Comparison of ENCODE assay signal across 9 cellular contexts in genomic region chr4:6695660-6696581, GRCh38. TPM values are rescaled to one million over a fixed set of nuclear protein-coding genes. Genes with fewer than 3 reads are reported as not detected.
DNase-seq lines count a peak whose midpoint lies in the region; ATAC-seq, FAIRE-seq and TF ChIP-seq lines count a peak whose summit lies in the region.
"Had no signal": no experiment of that assay in that cellular context is flagged by ENCODE, and none has a peak within 500 bp of the region (broad histone marks: within the 10 kb centered on the region; RNA-seq: fewer than 3 reads in every experiment).

No MANE protein-coding gene starts in this region.

- H3K36me3 Mint-ChIP-seq in HFFc6 (ENCODE audit: low read depth): no peaks in the 10 kb centered on the region

- H2BK120ac ChIP-seq in H1 (replicated peaks; ENCODE audit: low read depth, low read length): no peak overlapping the region

- TF ChIP-seq CTCF in HFFc6 (IDR thresholded peaks at IDR 0.05) (0 out of 2 replicates have a peak, but pooled peaks have one; percentile 23), H1 (IDR thresholded peaks at IDR 0.05; ENCODE audit: control extremely low read depth in 1 of 3, insufficient read depth in 1 of 3, low read depth in 1 of 3, low read length in 3 of 3) (no peak)

- H4K5ac ChIP-seq in H1 (ENCODE audit: insufficient read length, low read depth, low read length): no peak overlapping the region

- H3K4me2 ChIP-seq in H1 (ENCODE audit: insufficient read depth in 1 of 2, low read depth in 2 of 2, low read length in 2 of 2): no peak overlapping the region

- POLR2A ChIA-PET in H1 (lab: Charles Lee; ENCODE audit: partially characterized antibody): interaction anchor here (1.1 to 1.8 kb wide), 3 partner anchors 12 to 21 kb away, joined by 3 read pairs; no protein-coding TSS in a partner anchor

- no peak overlapping the region for H3K14ac ChIP-seq in H1 (ENCODE audit: insufficient read length)

- H3K4ac ChIP-seq in H1 (replicated peaks; ENCODE audit: insufficient read length, low read depth, low read length): no peak overlapping the region

- H3K23me2 ChIP-seq in H1 (ENCODE audit: low read depth, low read length): no peaks in the 10 kb centered on the region

- WGBS in H1 (ENCODE audit: extremely low coverage in 1 of 2, insufficient coverage in 1 of 2, insufficient read length in 1 of 2, insufficient replicate concordance in 2 of 2, low coverage in 1 of 2, low lambda C conversion rate in 2 of 2, missing lambda C conversion rate in 1 of 2), 2 experiments: 86% methylated on average over 18 of the region's 18 CpGs; no CpG with 5 or more reads in 1 of the 2 experiments
- 32 to 57% (median 43%) methylated on average over 16 to 18 of the region's 18 CpGs for WGBS in small intestine, 3 donors

- no peak for TF ChIP-seq POLR2A in H1 (IDR thresholded peaks at IDR 0.05; ENCODE audit: control extremely low read depth in 1 of 2, low read depth in 2 of 2, low read length in 2 of 2)

- H3K9me3 ChIP-seq in H1 (ENCODE audit: insufficient read depth in 2 of 2, low read depth in 1 of 2, low read length in 1 of 2) (no peaks in the 10 kb centered on the region), small intestine (ENCODE audit: control insufficient read depth, low read depth) (no peaks in the 10 kb centered on the region)

- no peaks in the 10 kb centered on the region; a peak in 1 of 7 replicates for H3K4me1 ChIP-seq in H1 (replicated peaks in 1 of 4; ENCODE audit: control insufficient read depth in 3 of 4, insufficient read depth in 4 of 4, low read length in 3 of 4)
- peaks cover 7 to 8% of the 10 kb centered on the region in 2 donors for H3K4me1 ChIP-seq in small intestine (ENCODE audit: control insufficient read depth in 2 of 2, insufficient read depth in 1 of 2, low read depth in 1 of 2, low read length in 1 of 2)

- H3K27ac ChIP-seq in H1 (ENCODE audit: low read depth, low read length): no peak overlapping the region
- peak overlapping the region; percentile 56 to 83 for H3K27ac ChIP-seq in small intestine (ENCODE audit: low read depth in 1 of 2, low read length in 1 of 2)

- TF ChIP-seq RAD21 in H1 (IDR thresholded peaks at IDR 0.05 in 1 of 2, conservative IDR thresholded peaks at IDR 0.05 in 1 of 2; ENCODE audit: low read depth in 2 of 2, low read length in 2 of 2): peak; percentile 9 to 18; a peak in 1 of 4 replicates

- ATAC-seq in GM21528 (IDR thresholded peaks at IDR 0.05; ENCODE audit: low FRiP score, unreplicated experiment) (no peak), GM21423 (IDR thresholded peaks at IDR 0.05; ENCODE audit: unreplicated experiment) (no peak), GM21737 (IDR thresholded peaks at IDR 0.05; ENCODE audit: unreplicated experiment) (no peak)

- H3K27me3 ChIP-seq in H1 (replicated peaks in 1 of 4; ENCODE audit: control insufficient read depth in 3 of 4, extremely low read depth in 1 of 4, insufficient read depth in 3 of 4, low read length in 3 of 4) (no peaks in the 10 kb centered on the region), small intestine (ENCODE audit: control insufficient read depth in 2 of 2, insufficient read depth in 2 of 2, low read length in 2 of 2) (no peaks in the 10 kb centered on the region)

- H2BK12ac ChIP-seq in H1 (ENCODE audit: low read depth, low read length): no peak overlapping the region

- no peak overlapping the region for H2AFZ ChIP-seq in H1 (ENCODE audit: low read length)

- H2AK5ac ChIP-seq in H1 (ENCODE audit: low read depth, low read length): no peak overlapping the region

- DNase-seq in HFFc6 (no peak), T-helper 9 cell (peak; percentile 54), H1 (ENCODE audit: low read depth in 1 of 2, low spot score in 2 of 2) (no peak), small intestine (peak; percentile 73), NCI-H82 treated with DMSO at 0.1 percent for 48 hours (lab: John Stamatoyannopoulos, UW; ENCODE audit: unreplicated experiment) (no peak)
- DNase-seq: HCEC 1CT had no signal

- H2BK15ac ChIP-seq in H1 (ENCODE audit: low read length): no peak overlapping the region

- no peaks in the 10 kb centered on the region for H3K9me3 Mint-ChIP-seq in HFFc6

- H4K8ac ChIP-seq in H1 (ENCODE audit: extremely low read depth, insufficient read depth, low read length): no peak overlapping the region

- peak overlapping the region; percentile 46 for H3K27ac Mint-ChIP-seq in HFFc6

- H3K27me3 Mint-ChIP-seq in HFFc6 (ENCODE audit: insufficient read depth): no peaks in the 10 kb centered on the region

- H3K56ac ChIP-seq in H1 (replicated peaks; ENCODE audit: insufficient read length, low read depth, low read length): no peak overlapping the region

- no peak overlapping the region for H3K23ac ChIP-seq in H1 (ENCODE audit: insufficient read length)

- TF ChIP-seq EP300 in H1 (IDR thresholded peaks at IDR 0.05; ENCODE audit: borderline replicate concordance in 1 of 2, low read depth in 2 of 2, low read length in 2 of 2): no peak

- peaks cover 0 to 2% of the 10 kb centered on the region in 2 experiments for H4K20me1 ChIP-seq in H1 (replicated peaks in 1 of 2; ENCODE audit: control insufficient read depth in 1 of 2, insufficient read depth in 2 of 2, low read length in 2 of 2)

- FAIRE-seq in H1 (lab: Jason Lieb, UNC) (no peak), small intestine (lab: Jason Lieb, UNC) (no peak)

- no peak overlapping the region for H3K18ac ChIP-seq in H1 (ENCODE audit: extremely low read depth, low read length)

- H3K9ac ChIP-seq in H1 (replicated peaks in 1 of 4; ENCODE audit: extremely low read depth in 1 of 4, low read depth in 3 of 4, low read length in 3 of 4): no peak overlapping the region

- H3K4me3 ChIP-seq in H1 (ENCODE audit: extremely low read depth in 1 of 4, insufficient read depth in 2 of 4, low read depth in 3 of 4, low read length in 4 of 4) (no peak overlapping the region), small intestine (ENCODE audit: low read depth in 1 of 2, low read length in 2 of 2) (no peak overlapping the region)

- H2BK5ac ChIP-seq in H1 (ENCODE audit: low read depth, low read length): no peak overlapping the region

- peak overlapping the region; percentile 15; the same call in 1 of the 2 replicates for H3K4me3 Mint-ChIP-seq in HFFc6

- H4K91ac ChIP-seq in H1 (replicated peaks; ENCODE audit: insufficient read length, low read length): no peak overlapping the region

- H2BK20ac ChIP-seq in H1 (ENCODE audit: low read length): no peak overlapping the region

- no peaks in the 10 kb centered on the region for H3K79me1 ChIP-seq in H1 (ENCODE audit: low read depth, low read length)

- H3K36me3 ChIP-seq in H1 (ENCODE audit: control insufficient read depth in 2 of 4, insufficient read depth in 4 of 4, low read length in 3 of 4) (0 out of 8 replicates have a peak, but pooled peaks cover 0 to 3% (median 0%) of the 10 kb centered on the region in 4 experiments), small intestine (ENCODE audit: control insufficient read depth in 2 of 2, insufficient read depth in 2 of 2, low read length in 2 of 2) (peaks cover 0 to 2% of the 10 kb centered on the region in 2 donors)

- H3K4me1 Mint-ChIP-seq in HFFc6 (ENCODE audit: low read depth): peaks cover 29% of the 10 kb centered on the region

- CTCF ChIA-PET in H1 (lab: Charles Lee; ENCODE audit: partially characterized antibody): interaction anchor here (0.7 to 2.0 kb wide), 9 partner anchors 8 to 178 kb away, joined by 3 to 11 read pairs (median 4); no protein-coding TSS in a partner anchor

- peaks cover 0 to 4% of the 10 kb centered on the region in 2 experiments; a peak in 1 of 4 replicates for H3K79me2 ChIP-seq in H1 (ENCODE audit: control insufficient read depth in 1 of 2, insufficient read depth in 2 of 2, low read length in 2 of 2)

RNA-seq across cellular contexts. Expression of gene S100P, which starts 2.2 kb away (rescaled TPM):
- not detected for total RNA-seq in HFFc6 (2021; fragmentation: NEBNext Ultra II Directional; extraction: Animal tissue kit (Norgen Biotek cat#: 25700))
- not detected in 2 replicates for total RNA-seq in H1 (2021; fragmentation: NEBNext Ultra II Directional; extraction: Animal tissue kit (Norgen Biotek cat#: 25700))
- polyA plus RNA-seq in H1 (2011; rRNA removed) (not detected in 2 replicates), small intestine (10 to 100 TPM; 33.9 to 63.5 (median 48.1) TPM)
- polyA plus RNA-seq in H1 (2011; cell fraction: cytosol; rRNA removed): not detected
- polyA plus RNA-seq in H1 (2011; cell fraction: nucleus; rRNA removed): 0.14 TPM
- polyA plus RNA-seq in H1 (2012, experiment 1 of 2): 0.58 TPM in 1 of 4 replicates, not detected in the others
- not detected for polyA plus RNA-seq in H1 (2012, experiment 2 of 2)
- polyA plus RNA-seq in H1 (2013, experiment 1 of 2): not detected
- not detected for polyA plus RNA-seq in H1 (2013, experiment 2 of 2)
- polyA minus RNA-seq in H1 (2011; rRNA and poly(A)+ RNA removed): not detected in 2 replicates
- polyA minus RNA-seq in H1 (2011; cell fraction: cytosol; rRNA and poly(A)+ RNA removed): 12.6 TPM
- 5.8 TPM for polyA minus RNA-seq in H1 (2011; cell fraction: nucleus; rRNA and poly(A)+ RNA removed)

RNA-seq across cellular contexts. Expression of gene MRFAP1L1, which starts 13.7 kb away (rescaled TPM):
- 10 to 100 TPM; 35.5 to 41.0 (median 40.1) TPM for total RNA-seq in HFFc6 (2021; fragmentation: NEBNext Ultra II Directional; extraction: Animal tissue kit (Norgen Biotek cat#: 25700))
- total RNA-seq in H1 (2021; fragmentation: NEBNext Ultra II Directional; extraction: Animal tissue kit (Norgen Biotek cat#: 25700)): 54.3 TPM in 2 replicates
- polyA plus RNA-seq in H1 (2011; rRNA removed): 21.3 and 26.8 TPM in 2 replicates
- 74.6 TPM for polyA plus RNA-seq in H1 (2011; cell fraction: cytosol; rRNA removed)
- polyA plus RNA-seq in H1 (2011; cell fraction: nucleus; rRNA removed): 16.7 TPM
- polyA plus RNA-seq in H1 (2012, experiment 1 of 2): 53.6 to 74.9 TPM (median 57.3 TPM) in 4 replicates
- polyA plus RNA-seq in H1 (2012, experiment 2 of 2): 9.4 TPM
- polyA plus RNA-seq in H1 (2013, experiment 1 of 2): 38.8 TPM
- 41.0 TPM for polyA plus RNA-seq in H1 (2013, experiment 2 of 2)
- 9.8 and 12.3 TPM in 2 replicates for polyA minus RNA-seq in H1 (2011; rRNA and poly(A)+ RNA removed)
- polyA minus RNA-seq in H1 (2011; cell fraction: cytosol; rRNA and poly(A)+ RNA removed): 15.9 TPM
- polyA minus RNA-seq in H1 (2011; cell fraction: nucleus; rRNA and poly(A)+ RNA removed): 11.4 TPM
- 10 to 100 TPM; 36.0 to 48.0 (median 42.4) TPM for polyA plus RNA-seq in small intestine

RNA-seq across cellular contexts. Expression of gene BLOC1S4, which starts 20.1 kb away (rescaled TPM):
- total RNA-seq in HFFc6 (2021; fragmentation: NEBNext Ultra II Directional; extraction: Animal tissue kit (Norgen Biotek cat#: 25700)): 10 to 100 TPM; 12.7 to 19.0 (median 14.2) TPM
- total RNA-seq in H1 (2021; fragmentation: NEBNext Ultra II Directional; extraction: Animal tissue kit (Norgen Biotek cat#: 25700)): 19.1 and 20.5 TPM in 2 replicates
- 26.6 and 27.8 TPM in 2 replicates for polyA plus RNA-seq in H1 (2011; rRNA removed)
- 29.7 TPM for polyA plus RNA-seq in H1 (2011; cell fraction: cytosol; rRNA removed)
- 12.4 TPM for polyA plus RNA-seq in H1 (2011; cell fraction: nucleus; rRNA removed)
- 13.3 to 16.7 TPM (median 16.1 TPM) in 4 replicates for polyA plus RNA-seq in H1 (2012, experiment 1 of 2)
- polyA plus RNA-seq in H1 (2012, experiment 2 of 2): 17.3 TPM
- 16.3 TPM for polyA plus RNA-seq in H1 (2013, experiment 1 of 2)
- polyA plus RNA-seq in H1 (2013, experiment 2 of 2): 15.6 TPM
- polyA minus RNA-seq in H1 (2011; rRNA and poly(A)+ RNA removed): 4.3 and 5.2 TPM in 2 replicates
- 11.3 TPM for polyA minus RNA-seq in H1 (2011; cell fraction: cytosol; rRNA and poly(A)+ RNA removed)
- 9.9 TPM for polyA minus RNA-seq in H1 (2011; cell fraction: nucleus; rRNA and poly(A)+ RNA removed)
- 10 to 100 TPM; 13.1 to 19.5 (median 17.2) TPM for polyA plus RNA-seq in small intestine

RNA-seq across cellular contexts. Expression of gene MRFAP1, which starts 55.4 kb away (rescaled TPM):
- total RNA-seq in HFFc6 (2021; fragmentation: NEBNext Ultra II Directional; extraction: Animal tissue kit (Norgen Biotek cat#: 25700)): 100 to 1,000 TPM; 332 to 418 (median 364) TPM
- 307 and 313 TPM in 2 replicates for total RNA-seq in H1 (2021; fragmentation: NEBNext Ultra II Directional; extraction: Animal tissue kit (Norgen Biotek cat#: 25700))
- polyA plus RNA-seq in H1 (2011; rRNA removed) (108 and 156 TPM in 2 replicates), small intestine (100 to 1,000 TPM; 250 to 324 (median 303) TPM)
- polyA plus RNA-seq in H1 (2011; cell fraction: cytosol; rRNA removed): 229 TPM
- polyA plus RNA-seq in H1 (2011; cell fraction: nucleus; rRNA removed): 155 TPM
- 320 to 373 TPM (median 340 TPM) in 4 replicates for polyA plus RNA-seq in H1 (2012, experiment 1 of 2)
- polyA plus RNA-seq in H1 (2012, experiment 2 of 2): 100 TPM
- polyA plus RNA-seq in H1 (2013, experiment 1 of 2): 204 TPM
- 222 TPM for polyA plus RNA-seq in H1 (2013, experiment 2 of 2)
- 24.7 and 28.8 TPM in 2 replicates for polyA minus RNA-seq in H1 (2011; rRNA and poly(A)+ RNA removed)
- 67.1 TPM for polyA minus RNA-seq in H1 (2011; cell fraction: cytosol; rRNA and poly(A)+ RNA removed)
- polyA minus RNA-seq in H1 (2011; cell fraction: nucleus; rRNA and poly(A)+ RNA removed): 29.4 TPM

Comparison
In these comparisons a context has a peak if more than half of its experiments do, and no peak if none do; other contexts are left out.
1. DNase-seq: peak in T-helper 9 cell (single experiment) and small intestine (single experiment); none in HFFc6 (single experiment), H1 (0 of 2) and NCI-H82 treated with DMSO at 0.1 percent for 48 hours (single experiment).